Comparison of ENCODE assay signal across 15 cellular contexts in the genomic region with DNA sequence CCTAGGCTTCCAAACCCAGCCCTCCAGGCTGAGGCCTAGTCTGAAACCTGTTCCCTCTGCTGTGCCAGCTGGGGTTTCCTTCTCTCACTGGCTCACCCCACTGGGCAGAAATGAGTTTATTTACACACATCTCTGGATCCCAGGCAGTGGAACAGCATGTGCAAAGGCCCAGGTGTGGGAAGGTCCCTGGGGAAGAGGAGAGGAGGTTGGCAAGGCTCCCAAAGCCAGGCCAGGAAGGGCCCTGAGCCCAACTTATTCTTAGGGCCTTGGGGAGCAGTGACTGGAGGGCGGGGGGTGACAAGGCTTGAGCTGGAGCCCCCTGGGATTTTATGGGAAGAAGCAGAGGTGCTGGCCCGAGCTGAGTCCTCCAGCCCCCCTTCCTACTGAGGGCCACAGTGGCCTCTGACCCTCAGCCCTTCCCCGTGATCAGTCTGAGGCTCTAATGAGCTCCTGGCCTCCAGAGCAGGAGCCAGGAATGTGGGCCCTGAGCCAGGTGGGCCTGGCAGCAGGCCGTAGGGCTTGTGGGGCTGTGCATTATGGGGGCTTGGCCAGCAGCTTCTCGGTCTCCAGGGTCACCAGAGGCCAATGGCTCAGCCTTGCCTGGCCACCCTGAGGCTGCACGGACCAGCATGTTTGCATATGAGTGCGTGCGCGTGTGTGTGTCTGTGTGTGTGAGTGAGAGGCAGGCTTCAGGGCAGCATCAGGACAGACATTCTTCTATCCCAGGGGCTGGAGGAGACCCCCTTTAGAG. TPM values are rescaled to one million over a fixed set of nuclear protein-coding genes. Genes with fewer than 3 reads are reported as not detected.
A peak's percentile ranks its signal among the peaks of the same experiment; 100 is the strongest.
DNase-seq lines count a peak whose midpoint lies in the region; ATAC-seq and TF ChIP-seq lines count a peak whose summit lies in the region.
"Had no signal": no experiment of that assay in that cellular context is flagged by ENCODE, and none has a peak within 500 bp of the region (broad histone marks: within the 10 kb centered on the region; RNA-seq: fewer than 3 reads in every experiment).

No MANE protein-coding gene starts in this region.

- peak; percentile 76 for DNase-seq in SK-N-SH
- peak; percentile 41 for DNase-seq in fibroblast of villous mesenchyme (ENCODE audit: low read depth)
- DNase-seq in osteoblast (ENCODE audit: insufficient read length, low spot score, missing footprints): peak; percentile 85
- DNase-seq in stimulated activated naive CD8-positive, alpha-beta T cell treated with anti-CD3 and anti-CD28 coated beads, Interleukin-15, Interleukin-2, amounts not matched to agents 100 U/mL and 50 U/mL, for 24 hours: no peak
- DNase-seq in NCI-H128 (lab: John Stamatoyannopoulos, UW; ENCODE audit: unreplicated experiment): no peak
- DNase-seq: activated CD4-positive, alpha-beta T cell treated with anti-CD3 and anti-CD28 coated beads for 48 hours; NCI-H187 treated with DMSO at 0.1 percent for 48 hours had no signal

- no peak overlapping the region for H3K4me3 ChIP-seq in BLaER1
- no peak overlapping the region for H3K4me3 ChIP-seq in SK-N-SH (ENCODE audit: low read depth in 2 of 2, low read length in 1 of 2)
- no peak overlapping the region for H3K4me3 ChIP-seq in fibroblast of villous mesenchyme (ENCODE audit: low read depth, low read length)
- H3K4me3 ChIP-seq in osteoblast (ENCODE audit: insufficient read depth, low read length): no peak overlapping the region
- H3K4me3 ChIP-seq: left lung had no signal

- H3K36me3 ChIP-seq in BLaER1: no peaks in the 10 kb centered on the region
- H3K36me3 ChIP-seq in SK-N-SH (replicated peaks in 1 of 2; ENCODE audit: control insufficient read depth in 1 of 2, insufficient read depth in 2 of 2, low read length in 1 of 2): no peaks in the 10 kb centered on the region
- no peaks in the 10 kb centered on the region for H3K36me3 ChIP-seq in osteoblast (ENCODE audit: insufficient read depth, low read length)
- H3K36me3 ChIP-seq: left lung had no signal

- H3K9me3 ChIP-seq in BLaER1 (0 out of 2 replicates have a peak, but pooled peaks cover 4% of the 10 kb centered on the region), SK-N-SH (no peaks in the 10 kb centered on the region), osteoblast (ENCODE audit: low read depth, low read length) (no peaks in the 10 kb centered on the region)
- H3K9me3 ChIP-seq: left lung had no signal

- H3K4me1 ChIP-seq in BLaER1 (peaks cover 67% of the 10 kb centered on the region), SK-N-SH (ENCODE audit: control insufficient read depth in 1 of 2, insufficient read depth in 2 of 2, low read depth in 1 of 2, low read length in 1 of 2) (peaks cover 0 to 42% of the 10 kb centered on the region in 2 experiments; a peak in 2 of 4 replicates), osteoblast (ENCODE audit: insufficient read depth, low read length) (peaks cover 11% of the 10 kb centered on the region)

- H3K27ac ChIP-seq in BLaER1 (peak overlapping the region; percentile 61), SK-N-SH (ENCODE audit: low read depth in 2 of 2, low read length in 1 of 2) (peak overlapping the region in 1 of 2 experiments; percentile 18; a peak in 1 of 4 replicates), osteoblast (ENCODE audit: low read depth, low read length) (no peak overlapping the region)
- H3K27ac ChIP-seq: C4-2B, left lung had no signal

- H3K27me3 ChIP-seq in BLaER1: no peaks in the 10 kb centered on the region
- H3K27me3 ChIP-seq in SK-N-SH (ENCODE audit: insufficient read depth): no peaks in the 10 kb centered on the region
- no peaks in the 10 kb centered on the region for H3K27me3 ChIP-seq in osteoblast (ENCODE audit: insufficient read depth, low read length)

- no peaks in the 10 kb centered on the region for H3K79me2 ChIP-seq in SK-N-SH (ENCODE audit: insufficient read depth)
- H3K79me2 ChIP-seq in osteoblast (ENCODE audit: insufficient read depth, low read length): no peaks in the 10 kb centered on the region

- no peak for TF ChIP-seq RAD21 in SK-N-SH (IDR thresholded peaks at IDR 0.05; ENCODE audit: low read length)

- 81% methylated on average over 6 of the region's 9 CpGs for WGBS in SK-N-SH (ENCODE audit: low lambda C conversion rate)

- no peaks in the 10 kb centered on the region for H3K9me2 ChIP-seq in SK-N-SH

- peak in 1 of 2 experiments; percentile 12; a peak in 1 of 4 replicates for TF ChIP-seq EP300 in SK-N-SH (IDR thresholded peaks at IDR 0.05; ENCODE audit: borderline replicate concordance in 1 of 2, low read depth in 1 of 2, low read length in 1 of 2)

- H3K4me2 ChIP-seq in BLaER1 (peak overlapping the region; percentile 59), SK-N-SH (no peak overlapping the region), osteoblast (ENCODE audit: insufficient read depth, low read length) (no peak overlapping the region)

- H2AFZ ChIP-seq in SK-N-SH (ENCODE audit: low read depth) (no peak overlapping the region), osteoblast (ENCODE audit: low read length) (no peak overlapping the region)

- H3K9ac ChIP-seq in BLaER1 (no peak overlapping the region), SK-N-SH (no peak overlapping the region)

- H4K20me1 ChIP-seq in BLaER1 (no peaks in the 10 kb centered on the region), SK-N-SH (ENCODE audit: insufficient read depth) (no peaks in the 10 kb centered on the region), osteoblast (ENCODE audit: insufficient read depth, low read length) (no peaks in the 10 kb centered on the region)

- POLR2A ChIA-PET in SK-N-SH (lab: Yijun Ruan, JAX): no interaction called here

- no peaks in the 10 kb centered on the region for H3F3A ChIP-seq in SK-N-SH (replicated peaks; ENCODE audit: insufficient read depth)

- CTCF ChIA-PET in SK-N-SH (lab: Yijun Ruan, JAX): interaction anchor here (0.7 to 12.2 kb wide), 11 partner anchors 9 to 426 kb away, joined by 3 to 270 read pairs (median 4); no protein-coding TSS in a partner anchor

- no peak for TF ChIP-seq CTCF in SK-N-SH (IDR thresholded peaks at IDR 0.05)
- TF ChIP-seq CTCF in fibroblast of villous mesenchyme (IDR thresholded peaks at IDR 0.05; ENCODE audit: insufficient read depth, low read depth, low read length): no peak
- TF ChIP-seq CTCF in osteoblast (IDR thresholded peaks at IDR 0.05; ENCODE audit: extremely low read depth, low read depth, low read length): no peak

- no peak for ATAC-seq in stimulated activated naive CD8-positive, alpha-beta T cell treated with anti-CD3 and anti-CD28 coated beads, Interleukin-15, Interleukin-2, amounts not matched to agents 100 U/mL and 50 U/mL, for 24 hours
- ATAC-seq in HG03469 (IDR thresholded peaks at IDR 0.05; ENCODE audit: unreplicated experiment) (no peak), HG03175 (IDR thresholded peaks at IDR 0.05; ENCODE audit: unreplicated experiment) (no peak)
- ATAC-seq: activated T-helper 17 cell treated with anti-CD3 and anti-CD28 coated beads, Interleukin-2, amount 50 U/mL, for 72 hours; left lung had no signal

TF ChIP-seq in SK-N-SH, 30 proteins besides CTCF, POLR2A, EP300 and RAD21:
- TF ChIP-seq TCF12 (IDR thresholded peaks at IDR 0.05) (peak; percentile 28; the same call in 1 of the 2 replicates), NFIC (IDR thresholded peaks at IDR 0.05; ENCODE audit: borderline replicate concordance) (peak; percentile 61; the same call in 1 of the 2 replicates), TEAD4 (IDR thresholded peaks at IDR 0.05; ENCODE audit: borderline replicate concordance, insufficient read depth) (0 out of 2 replicates have a peak, but pooled peaks have one; percentile 37), GATA2 (CRISPR knock-in tag; IDR thresholded peaks at IDR 0.05) (no peak)

RNA-seq across cellular contexts. Expression of a gene that starts 2.9 kb away (rescaled TPM):
- polyA plus RNA-seq in SK-N-SH (2012; rRNA removed): 0.08 and 0.11 TPM in 2 replicates
- 0.03 and 0.04 TPM in 2 replicates for polyA plus RNA-seq in SK-N-SH (2012; cell fraction: cytosol; rRNA removed)
- polyA plus RNA-seq in SK-N-SH (2012; cell fraction: nucleus; rRNA removed): 0.74 and 0.85 TPM in 2 replicates
- total RNA-seq in fibroblast of villous mesenchyme: 0.32 and 0.43 TPM in 2 replicates
- total RNA-seq in osteoblast: under 0.01 TPM in 2 replicates

RNA-seq across cellular contexts. Expression of a gene that starts 28.3 kb away (rescaled TPM):
- 0.20 TPM in 1 of 2 replicates, not detected in the other for polyA plus RNA-seq in SK-N-SH (2012; rRNA removed)
- polyA plus RNA-seq in SK-N-SH (2012; cell fraction: cytosol; rRNA removed): 0.23 TPM in 1 of 2 replicates, not detected in the other
- 1.5 TPM in 2 replicates for polyA plus RNA-seq in SK-N-SH (2012; cell fraction: nucleus; rRNA removed)
- total RNA-seq in fibroblast of villous mesenchyme (1.6 TPM in 1 of 2 replicates, not detected in the other), osteoblast (0.88 TPM in 1 of 2 replicates, not detected in the other)
- total RNA-seq: activated T-helper 17 cell treated with anti-CD3 and anti-CD28 coated beads, Interleukin-2, amount 50 U/mL, for 72 hours; frontal cortex; left lung; T-helper 1 cell treated with Interleukin-12 subunit alpha and Interleukin-12 subunit beta and Interleukin-4 antibody, amounts not matched to agents 30 ng/mL and 1 ng/mL, for 36 hours had no signal

Comparison
In these comparisons a context has a peak if more than half of its experiments do, and no peak if none do; other contexts are left out.
1. DNase-seq: peak in SK-N-SH (single experiment), fibroblast of villous mesenchyme (single experiment) and osteoblast (single experiment); none in stimulated activated naive CD8-positive, alpha-beta T cell treated with anti-CD3 and anti-CD28 coated beads, Interleukin-15, Interleukin-2, amounts not matched to agents 100 U/mL and 50 U/mL, for 24 hours (single experiment) and NCI-H128 (single experiment).